ENCODE assay signal across 8 cellular contexts in the genomic region with DNA sequence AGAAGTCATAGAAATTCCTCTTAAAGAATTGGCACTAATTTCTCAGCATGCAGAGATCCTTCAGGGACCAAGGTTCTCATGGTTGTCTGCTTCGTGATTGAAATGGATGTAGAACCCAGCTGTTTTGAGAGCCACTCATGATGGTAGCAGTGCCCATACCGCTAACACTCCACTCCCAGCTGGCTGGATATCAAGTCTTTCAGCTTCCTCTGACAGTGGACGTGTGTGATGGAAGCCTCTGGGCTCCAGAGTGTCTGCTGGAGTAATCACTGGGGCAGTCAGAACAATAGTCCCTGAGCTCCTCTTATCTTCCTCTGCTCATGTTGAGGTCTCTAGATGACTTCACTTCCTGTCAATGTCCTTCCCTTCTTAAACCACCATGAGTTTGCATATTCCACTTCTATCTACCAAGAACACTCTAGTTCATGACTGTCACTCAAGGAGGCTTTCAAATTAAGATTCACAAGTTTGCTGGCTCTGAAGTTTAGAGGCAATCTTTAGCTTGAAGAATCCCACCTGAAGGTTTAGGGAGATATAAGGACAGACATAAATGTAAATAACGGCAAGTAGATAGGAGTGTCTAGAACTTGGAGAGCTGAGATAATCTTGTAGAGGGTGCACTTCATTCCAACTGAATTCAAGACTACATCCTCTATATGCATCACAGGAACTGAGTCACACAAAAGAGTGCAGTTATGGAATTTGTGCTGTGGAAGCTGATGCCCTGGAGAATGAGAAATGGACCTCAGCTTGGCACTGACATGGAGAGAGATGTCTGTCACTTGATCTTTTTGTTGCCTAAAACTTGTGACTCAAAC.
DNase-seq lines count a peak whose midpoint lies in the region; ATAC-seq and TF ChIP-seq lines count a peak whose summit lies in the region.

No MANE protein-coding gene starts in this region.

- intact Hi-C loops in posterior vena cava (cut with DNase I) = loop anchor here in 1 of 2 donors (10.0 kb wide), 1 partner anchor 64 kb away; no protein-coding TSS in a partner anchor

- no peak overlapping the region for H3K4me3 Mint-ChIP-seq in activated T-cell treated with anti-CD3 and anti-CD28 coated beads, Interleukin-2, amount 50 U/mL, for 4 hours

- peak; percentile 91 for ATAC-seq in GM21360 (IDR thresholded peaks at IDR 0.05; ENCODE audit: unreplicated experiment)
- peak; percentile 98 for ATAC-seq in HG03565 (IDR thresholded peaks at IDR 0.05; ENCODE audit: unreplicated experiment)
- peak; percentile 78 to 91 for ATAC-seq in activated T-cell treated with anti-CD3 and anti-CD28 coated beads, Interleukin-2, amount 50 U/mL, for 4 hours

- DNase-seq in GM10266 (ENCODE audit: extremely low spot score) (peak; percentile 50), pulmonary artery endothelial cell (ENCODE audit: low read depth, low spot score) (peak; percentile 48), anterior cingulate cortex (lab: John Stamatoyannopoulos, UW) (no peak), posterior vena cava (ENCODE audit: low spot score) (no peak), SHP77 treated with DMSO at 0.1 percent for 48 hours (lab: John Stamatoyannopoulos, UW) (no peak)
- no peak for DNase-seq in activated T-cell treated with anti-CD3 and anti-CD28 coated beads, Interleukin-2, amount 50 U/mL, for 4 hours

- H3K9me3 Mint-ChIP-seq in activated T-cell treated with anti-CD3 and anti-CD28 coated beads, Interleukin-2, amount 50 U/mL, for 4 hours = no peaks in the 10 kb centered on the region

- H3K27me3 Mint-ChIP-seq in activated T-cell treated with anti-CD3 and anti-CD28 coated beads, Interleukin-2, amount 50 U/mL, for 4 hours (ENCODE audit: low read depth) = no peaks in the 10 kb centered on the region

- H3K4me1 Mint-ChIP-seq in activated T-cell treated with anti-CD3 and anti-CD28 coated beads, Interleukin-2, amount 50 U/mL, for 4 hours (ENCODE audit: low read depth) = peaks cover 27% of the 10 kb centered on the region

- no peak for TF ChIP-seq CTCF in GM10266 (IDR thresholded peaks at IDR 0.05; ENCODE audit: control insufficient read depth, insufficient read depth, low read depth, missing control alignments)

- no peaks in the 10 kb centered on the region for H3K36me3 Mint-ChIP-seq in activated T-cell treated with anti-CD3 and anti-CD28 coated beads, Interleukin-2, amount 50 U/mL, for 4 hours (ENCODE audit: insufficient read depth)

Comparison
In these comparisons a context has a peak if more than half of its experiments do, and no peak if none do; other contexts are left out.
1. DNase-seq: peak in GM10266 (single experiment) and pulmonary artery endothelial cell (single experiment); none in activated T-cell treated with anti-CD3 and anti-CD28 coated beads, Interleukin-2, amount 50 U/mL, for 4 hours (single experiment), anterior cingulate cortex (0 of 58), posterior vena cava (single experiment) and SHP77 treated with DMSO at 0.1 percent for 48 hours (single experiment).
2. Peak in every context shown above with its lines, with median percentiles within 50 percentile points of each other: ATAC-seq.